In genomic region chr13:47454986-47455385, GRCh38 we compare ENCODE assay signal across 17 cellular contexts.
DNase-seq lines count a peak whose midpoint lies in the region; ATAC-seq and TF ChIP-seq lines count a peak whose summit lies in the region.
"Had no signal": no experiment of that assay in that cellular context is flagged by ENCODE, and none has a peak within 500 bp of the region (broad histone marks: within the 10 kb centered on the region; RNA-seq: fewer than 3 reads in every experiment).

No MANE protein-coding gene starts in this region.

- H3K4me3 ChIP-seq in AG09309 (ENCODE audit: control insufficient read depth, low read depth, low read length) = no peak overlapping the region
- no peak overlapping the region for H3K4me3 ChIP-seq in aorta (ENCODE audit: low read length in 2 of 2)
- no peak overlapping the region for H3K4me3 ChIP-seq in hepatocyte
- H3K4me3 ChIP-seq: Peyer's patch had no signal

- H3K9me3 ChIP-seq in aorta (ENCODE audit: control insufficient read depth, low read length) = no peaks in the 10 kb centered on the region
- H3K9me3 ChIP-seq in hepatocyte (ENCODE audit: low read depth) = no peaks in the 10 kb centered on the region
- H3K9me3 ChIP-seq: Peyer's patch, SK-N-SH had no signal

- H3K27ac Mint-ChIP-seq in activated CD4-positive, alpha-beta T cell treated with anti-CD3 and anti-CD28 coated beads for 36 hours = no peak overlapping the region
- H3K27ac Mint-ChIP-seq: CD4-positive, CD25-positive, alpha-beta regulatory T cell; HFFc6 had no signal

- intact Hi-C loops in aorta (cut with DNase I) = no loop called here
- intact Hi-C loops in activated CD4-positive, alpha-beta T cell treated with anti-CD3 and anti-CD28 coated beads for 36 hours (cut with DNase I, micrococcal nuclease) = no loop called here

- no peak overlapping the region for H3K4me3 Mint-ChIP-seq in activated CD4-positive, alpha-beta T cell treated with anti-CD3 and anti-CD28 coated beads for 36 hours
- H3K4me3 Mint-ChIP-seq: CD4-positive, CD25-positive, alpha-beta regulatory T cell; HFFc6 had no signal

- CTCF ChIA-PET in activated CD4-positive, alpha-beta T cell treated with anti-CD3 and anti-CD28 coated beads for 36 hours (lab: Charles Lee) = interaction anchor here (0.8 kb wide), 1 partner anchor 12 kb away, joined by 3 read pairs; no protein-coding TSS in a partner anchor

- H4K20me1 ChIP-seq in hepatocyte (ENCODE audit: insufficient read depth, poor library complexity, severe bottlenecking) = no peaks in the 10 kb centered on the region

- 43 to 49% methylated on average over 3 of the region's 3 CpGs for WGBS in aorta, 2 donors
- 53% methylated on average over 3 of the region's 3 CpGs for WGBS in hepatocyte (ENCODE audit: low lambda C conversion rate, missing lambda C conversion rate)

- TF ChIP-seq CTCF in AG09309 (IDR thresholded peaks at IDR 0.05; ENCODE audit: control insufficient read depth, insufficient read depth, low read depth, low read length, missing control alignments) = no peak
- TF ChIP-seq CTCF in hepatocyte (IDR thresholded peaks at IDR 0.05; ENCODE audit: poor library complexity) = no peak

- H3K4me1 ChIP-seq in aorta (ENCODE audit: control insufficient read depth in 1 of 2, insufficient read depth in 2 of 2, low read length in 2 of 2) (no peaks in the 10 kb centered on the region), hepatocyte (ENCODE audit: insufficient read depth) (no peaks in the 10 kb centered on the region)
- H3K4me1 ChIP-seq: Peyer's patch had no signal

- H3K27me3 Mint-ChIP-seq in activated CD4-positive, alpha-beta T cell treated with anti-CD3 and anti-CD28 coated beads for 36 hours = peaks cover 2% of the 10 kb centered on the region
- H3K27me3 Mint-ChIP-seq: CD4-positive, CD25-positive, alpha-beta regulatory T cell had no signal

- no peaks in the 10 kb centered on the region for H3K4me1 Mint-ChIP-seq in activated CD4-positive, alpha-beta T cell treated with anti-CD3 and anti-CD28 coated beads for 36 hours
- H3K4me1 Mint-ChIP-seq: CD4-positive, CD25-positive, alpha-beta regulatory T cell had no signal

- ATAC-seq in aorta (ENCODE audit: low FRiP score) = no peak
- ATAC-seq in activated CD4-positive, alpha-beta T cell treated with anti-CD3 and anti-CD28 coated beads for 36 hours = no peak

- H2AFZ ChIP-seq in hepatocyte = no peak overlapping the region

- POLR2A ChIA-PET in activated CD4-positive, alpha-beta T cell treated with anti-CD3 and anti-CD28 coated beads for 36 hours (lab: Charles Lee) = no interaction called here

- no peak overlapping the region for H3K4me2 ChIP-seq in hepatocyte
- H3K4me2 ChIP-seq: SK-N-SH had no signal

- H3K79me2 ChIP-seq in hepatocyte = no peaks in the 10 kb centered on the region

- no peaks in the 10 kb centered on the region for H3K9me2 ChIP-seq in hepatocyte (replicated peaks; ENCODE audit: insufficient read depth)
- H3K9me2 ChIP-seq: SK-N-SH had no signal

- no peaks in the 10 kb centered on the region for H3K36me3 ChIP-seq in aorta (ENCODE audit: control insufficient read depth in 1 of 2, insufficient read depth in 2 of 2, low read length in 1 of 2)
- no peaks in the 10 kb centered on the region for H3K36me3 ChIP-seq in hepatocyte (replicated peaks; ENCODE audit: insufficient read depth, low read depth)
- H3K36me3 ChIP-seq: Peyer's patch had no signal

- DNase-seq in AG09309 (ENCODE audit: low read depth) = peak; percentile 20
- peak; percentile 20 for DNase-seq in HCEC 1CT
- DNase-seq in fibroblast of gingiva (ENCODE audit: low read depth) = peak; percentile 71
- DNase-seq in myocyte (ENCODE audit: low read depth) = peak; percentile 22
- DNase-seq in aorta = no peak
- no peak for DNase-seq in activated CD4-positive, alpha-beta T cell treated with anti-CD3 and anti-CD28 coated beads for 36 hours
- DNase-seq in NCI-H510A (lab: John Stamatoyannopoulos, UW) = no peak
- no peak for DNase-seq in hepatocyte (ENCODE audit: low spot score)
- DNase-seq: CD4-positive, CD25-positive, alpha-beta regulatory T cell; KBM-7; NCI-H1092 treated with DMSO at 0.1 percent for 48 hours; NCI-H1694 treated with DMSO at 0.1 percent for 48 hours; NCI-H748 treated with DMSO at 0.1 percent for 48 hours; Peyer's patch; Right ventricle myocardium superior had no signal

- H3K27me3 ChIP-seq in aorta (ENCODE audit: control insufficient read depth in 1 of 2, insufficient read depth in 2 of 2, low read length in 1 of 2) (no peaks in the 10 kb centered on the region), hepatocyte (no peaks in the 10 kb centered on the region)
- H3K27me3 ChIP-seq: Peyer's patch had no signal

- no peaks in the 10 kb centered on the region for H3K36me3 Mint-ChIP-seq in activated CD4-positive, alpha-beta T cell treated with anti-CD3 and anti-CD28 coated beads for 36 hours (ENCODE audit: low read depth)
- H3K36me3 Mint-ChIP-seq: CD4-positive, CD25-positive, alpha-beta regulatory T cell had no signal

- H3K27ac ChIP-seq in aorta (ENCODE audit: low read depth in 1 of 2, low read length in 2 of 2) (no peak overlapping the region), hepatocyte (no peak overlapping the region)
- H3K27ac ChIP-seq: Peyer's patch had no signal

- H3K9me3 Mint-ChIP-seq in activated CD4-positive, alpha-beta T cell treated with anti-CD3 and anti-CD28 coated beads for 36 hours (ENCODE audit: low read depth) = no peaks in the 10 kb centered on the region
- H3K9me3 Mint-ChIP-seq: HFFc6 had no signal

Comparison
In these comparisons a context has a peak if more than half of its experiments do, and no peak if none do; other contexts are left out.
1. DNase-seq: peak in AG09309 (single experiment), HCEC 1CT (single experiment), fibroblast of gingiva (single experiment) and myocyte (single experiment); none in aorta (0 of 2), activated CD4-positive, alpha-beta T cell treated with anti-CD3 and anti-CD28 coated beads for 36 hours (single experiment), NCI-H510A (single experiment) and hepatocyte (single experiment).